In genomic region chr1:39405358-39405757, GRCh38 we compare ENCODE assay signal across 1 cellular context.
TF ChIP-seq lines count a peak whose summit lies in the region.

No MANE protein-coding gene starts in this region.

TF ChIP-seq in A549, 52 proteins besides CTCF, POLR2A, EP300 and RAD21 (continued from another document):
- no peak for TF ChIP-seq ZFP36 (IDR thresholded peaks at IDR 0.05; ENCODE audit: borderline replicate concordance, partially characterized antibody)
- TF ChIP-seq HOXB13 (CRISPR knock-in tag; IDR thresholded peaks at IDR 0.05; ENCODE audit: low read depth): no peak
- TF ChIP-seq MAZ (IDR thresholded peaks at IDR 0.05; ENCODE audit: borderline replicate concordance, low read depth, low read length): no peak
- TF ChIP-seq HDAC2 (IDR thresholded peaks at IDR 0.05): no peak
- no peak for TF ChIP-seq GATA3 (IDR thresholded peaks at IDR 0.05; ENCODE audit: borderline replicate concordance)
- no peak for TF ChIP-seq CEBPB (IDR thresholded peaks at IDR 0.05)
- no peak for TF ChIP-seq FOSB (CRISPR knock-in tag; IDR thresholded peaks at IDR 0.05)
- TF ChIP-seq CBX2 (IDR thresholded peaks at IDR 0.05; ENCODE audit: borderline replicate concordance, low read depth): no peak
- no peak for TF ChIP-seq ZNF302 (CRISPR knock-in tag; IDR thresholded peaks at IDR 0.05)
- TF ChIP-seq BHLHE40 (IDR thresholded peaks at IDR 0.05; ENCODE audit: low read depth, low read length): no peak
- TF ChIP-seq ESRRA (IDR thresholded peaks at IDR 0.05; ENCODE audit: borderline replicate concordance, low read length): no peak
- no peak for TF ChIP-seq SMC3 (IDR thresholded peaks at IDR 0.05)
